8 cellular contexts compared by ENCODE assay signal in the genomic region with DNA sequence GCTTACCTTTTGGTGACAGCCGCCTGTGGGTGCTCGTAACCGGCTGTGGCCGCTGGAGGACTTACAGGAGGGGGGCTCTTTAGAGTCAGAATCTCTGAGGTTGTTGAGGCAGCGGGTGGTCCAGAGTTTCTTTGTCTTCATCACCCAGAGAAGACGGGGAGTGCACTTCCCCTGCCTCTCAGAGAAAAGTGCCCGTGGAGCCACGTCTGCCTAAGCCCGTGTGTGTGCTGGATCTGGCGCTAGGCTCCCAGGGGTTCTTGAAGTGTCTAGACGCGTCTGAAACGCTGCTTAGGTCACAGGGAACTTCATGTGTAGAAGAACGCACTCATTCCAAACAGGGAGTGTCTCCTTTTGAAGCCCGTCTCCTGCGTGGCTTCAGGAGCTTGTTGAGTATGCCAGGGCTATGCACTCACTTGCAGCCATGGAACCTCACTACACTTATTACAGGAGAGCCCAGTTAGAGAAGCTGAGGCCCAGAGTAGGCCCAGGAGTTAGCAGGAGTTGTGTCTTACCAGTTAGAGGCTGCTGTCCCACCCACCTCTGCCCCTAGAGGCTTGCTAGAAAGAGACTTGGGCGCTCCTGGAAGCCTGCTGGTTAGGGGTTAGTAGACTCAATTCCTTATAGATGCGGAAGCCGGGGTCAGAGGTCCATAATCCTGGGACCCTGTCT. TPM values are rescaled to one million over a fixed set of nuclear protein-coding genes. Genes with fewer than 3 reads are reported as not detected.
A peak's percentile ranks its signal among the peaks of the same experiment; 100 is the strongest.
DNase-seq lines count a peak whose midpoint lies in the region; ATAC-seq, FAIRE-seq and TF ChIP-seq lines count a peak whose summit lies in the region.

No MANE protein-coding gene starts in this region.

- peaks cover 11% of the 10 kb centered on the region; the same call in 1 of the 2 replicates for H3K4me1 ChIP-seq in HUES64 (ENCODE audit: insufficient read depth, low read length)
- peaks cover 13 to 30% of the 10 kb centered on the region in 2 experiments; a peak in 4 of 5 replicates for H3K4me1 ChIP-seq in K562 (replicated peaks in 1 of 2; ENCODE audit: control insufficient read depth in 2 of 2, insufficient read depth in 2 of 2, low read length in 2 of 2)
- H3K4me1 ChIP-seq in mesenchymal stem cell (ENCODE audit: control insufficient read depth, insufficient read depth, low read depth, low read length): peaks cover 22% of the 10 kb centered on the region
- peaks cover 30% of the 10 kb centered on the region for H3K4me1 ChIP-seq in vagina

- H3K27ac ChIP-seq in HUES64 (ENCODE audit: low read depth, low read length): no peak overlapping the region
- H3K27ac ChIP-seq in K562 (ENCODE audit: extremely low read depth, low read depth, low read length): no peak overlapping the region; the same call in 2 of the 3 replicates
- H3K27ac ChIP-seq in mesenchymal stem cell (ENCODE audit: low read length, poor library complexity, severe bottlenecking): no peak overlapping the region
- peak overlapping the region; percentile 78 for H3K27ac ChIP-seq in vagina

- intact Hi-C loops in K562 (cut with micrococcal nuclease): loop anchor here (5.0 kb wide), 2 partner anchors 56 to 96 kb away; a partner anchor contains a TSS
- intact Hi-C loops in vagina (cut with DNase I): loop anchor here (2.0 to 5.0 kb wide), 2 partner anchors 21 to 56 kb away; a partner anchor contains a TSS

- no peaks in the 10 kb centered on the region for H3K9me1 ChIP-seq in K562 (ENCODE audit: control insufficient read depth, insufficient read depth, low read length)

- TF ChIP-seq POLR2A in K562 (conservative IDR thresholded peaks at IDR 0.05): no peak
- no peak for TF ChIP-seq POLR2A in vagina (IDR thresholded peaks at IDR 0.05)

- H3K4me3 ChIP-seq in AG09309 (ENCODE audit: control insufficient read depth, low read depth, low read length) (peak overlapping the region; percentile 70), HUES64 (ENCODE audit: low read length) (peak overlapping the region; percentile 76), K562 (peak overlapping the region; percentile 87), mesenchymal stem cell (ENCODE audit: insufficient read depth in 1 of 2, low read depth in 1 of 2, low read length in 2 of 2) (peak overlapping the region; percentile 76 to 91), vagina (peak overlapping the region; percentile 69 to 97)

- no peak overlapping the region for H2AFZ ChIP-seq in K562 (ENCODE audit: low read depth, low read length)
- no peak overlapping the region for H2AFZ ChIP-seq in mesenchymal stem cell (ENCODE audit: low read depth, low read length)

- H3K79me1 ChIP-seq in mesenchymal stem cell (replicated peaks; ENCODE audit: low read length, poor library complexity, severe bottlenecking): peaks cover 31% of the 10 kb centered on the region

- DNase-seq in AG09309 (ENCODE audit: low read depth): no peak
- DNase-seq in K562 (ENCODE audit: extremely low read depth in 1 of 4, low spot score in 3 of 4): no peak
- peak; percentile 75 for DNase-seq in mesenchymal stem cell
- no peak for DNase-seq in vagina (ENCODE audit: extremely low spot score in 2 of 2)
- no peak for DNase-seq in HUDEP-2 (lab: John Stamatoyannopoulos, UW; ENCODE audit: unreplicated experiment in 76 of 76)
- no peak for DNase-seq in GM20000 (ENCODE audit: low spot score)

- no peak overlapping the region for H2AK5ac ChIP-seq in mesenchymal stem cell (ENCODE audit: low read length, severe bottlenecking)

- H2BK120ac ChIP-seq in mesenchymal stem cell (ENCODE audit: low read depth, low read length): no peak overlapping the region

- H3K9ac ChIP-seq in HUES64 (ENCODE audit: low read depth, low read length) (peak overlapping the region; percentile 68), K562 (ENCODE audit: insufficient read depth in 1 of 2, low read depth in 2 of 2, low read length in 2 of 2) (peak overlapping the region; percentile 76 to 97; a peak in 3 of 4 replicates), mesenchymal stem cell (ENCODE audit: low read length) (peak overlapping the region; percentile 79)

- H3K36me3 ChIP-seq in HUES64 (ENCODE audit: insufficient read depth, low read length): peaks cover 46% of the 10 kb centered on the region
- H3K36me3 ChIP-seq in K562 (ENCODE audit: control insufficient read depth, insufficient read depth, low read length): peaks cover 54% of the 10 kb centered on the region
- H3K36me3 ChIP-seq in mesenchymal stem cell (ENCODE audit: control insufficient read depth in 1 of 2, insufficient read depth in 2 of 2, low read depth in 1 of 2, low read length in 2 of 2): peaks cover 40 to 42% of the 10 kb centered on the region in 2 experiments
- peaks cover 0 to 43% of the 10 kb centered on the region in 2 donors for H3K36me3 ChIP-seq in vagina

- peaks cover 22% of the 10 kb centered on the region for H4K20me1 ChIP-seq in K562 (replicated peaks; ENCODE audit: control insufficient read depth, insufficient read depth, low read length)

- no peak overlapping the region for H3K4ac ChIP-seq in mesenchymal stem cell (ENCODE audit: low read depth in 1 of 2, low read length in 2 of 2)

- H4K91ac ChIP-seq in mesenchymal stem cell (ENCODE audit: low read length): no peak overlapping the region

- no peak overlapping the region for H3K23ac ChIP-seq in mesenchymal stem cell (ENCODE audit: low read length in 2 of 2)

- H3K27me3 ChIP-seq in HUES64 (ENCODE audit: insufficient read depth, low read length) (no peaks in the 10 kb centered on the region), K562 (ENCODE audit: control insufficient read depth in 2 of 2, insufficient read depth in 2 of 2, low read length in 2 of 2) (peaks cover 0 to 6% of the 10 kb centered on the region in 2 experiments; a peak in 2 of 5 replicates), mesenchymal stem cell (ENCODE audit: control insufficient read depth in 1 of 2, insufficient read depth in 1 of 2, low read length in 2 of 2) (peaks cover 12 to 17% of the 10 kb centered on the region in 2 experiments), vagina (no peaks in the 10 kb centered on the region)

- H3K4me2 ChIP-seq in K562 (ENCODE audit: insufficient read depth, low read length) (peak overlapping the region; percentile 85), mesenchymal stem cell (ENCODE audit: low read length, poor library complexity, severe bottlenecking) (peak overlapping the region; percentile 76)

- BruUV-seq in K562 (replicated peaks; lab: Mats Ljungman, UMichigan): TSS peak; percentile 33

- WGBS in HUES64: 38% methylated on average over 19 of the region's 19 CpGs
- WGBS in K562 (ENCODE audit: insufficient coverage, low coverage, missing lambda C conversion rate): 48% methylated on average over 19 of the region's 19 CpGs
- 39% methylated on average over 17 of the region's 19 CpGs for WGBS in mesenchymal stem cell

- TF ChIP-seq EP300 in K562 (IDR thresholded peaks at IDR 0.05; ENCODE audit: low read length): no peak

- H3K9me3 ChIP-seq in HUES64 (ENCODE audit: insufficient read depth, low read depth, low read length): no peaks in the 10 kb centered on the region
- H3K9me3 ChIP-seq in K562 (replicated peaks; ENCODE audit: control insufficient read depth, insufficient read depth, low read depth, low read length): no peaks in the 10 kb centered on the region
- no peaks in the 10 kb centered on the region for H3K9me3 ChIP-seq in mesenchymal stem cell (ENCODE audit: control insufficient read depth, low read length)
- no peaks in the 10 kb centered on the region for H3K9me3 ChIP-seq in vagina

- no peak for TF ChIP-seq RAD21 in K562 (CRISPR knock-in tag; conservative IDR thresholded peaks at IDR 0.05 in 1 of 2, IDR thresholded peaks at IDR 0.05 in 1 of 2)

- H2BK15ac ChIP-seq in mesenchymal stem cell (ENCODE audit: low read depth, poor library complexity, severe bottlenecking): no peak overlapping the region

- H3K18ac ChIP-seq in mesenchymal stem cell (ENCODE audit: low read depth in 1 of 2, low read length in 2 of 2): no peak overlapping the region

- TF ChIP-seq CTCF in AG09309 (IDR thresholded peaks at IDR 0.05; ENCODE audit: control insufficient read depth, insufficient read depth, low read depth, low read length, missing control alignments) (no peak), K562 (IDR thresholded peaks at IDR 0.05 in 2 of 3, conservative IDR thresholded peaks at IDR 0.05 in 1 of 3; ENCODE audit: insufficient read depth in 2 of 3, low read depth in 1 of 3, low read length in 3 of 3) (peak in 2 of 3 experiments; percentile 1 to 24; a peak in 1 of 6 replicates), vagina (IDR thresholded peaks at IDR 0.05) (no peak), GM20000 (IDR thresholded peaks at IDR 0.05; ENCODE audit: extremely low read depth, missing control alignments) (no peak)

- in situ Hi-C loops in K562 (cut with MboI): no loop called here

- peak overlapping the region in 1 of 2 experiments; percentile 41 for H3K14ac ChIP-seq in mesenchymal stem cell (ENCODE audit: low read length in 2 of 2)

- no peak for ATAC-seq in K562
- no peak for ATAC-seq in HG02840 (IDR thresholded peaks at IDR 0.05; ENCODE audit: low FRiP score, unreplicated experiment)

- POLR2A ChIA-PET in K562 (lab: Yijun Ruan, JAX): interaction anchor here (0.7 to 9.5 kb wide), 2 partner anchors 12 to 18 kb away, joined by 4 to 78 read pairs; no protein-coding TSS in a partner anchor

- FAIRE-seq in K562 (lab: Jason Lieb, UNC): peak; percentile 6

- H2BK12ac ChIP-seq in mesenchymal stem cell (ENCODE audit: low read length in 2 of 2): no peak overlapping the region

- peaks cover 34% of the 10 kb centered on the region for H3K79me2 ChIP-seq in K562 (ENCODE audit: control insufficient read depth, insufficient read depth, low read length)

- CTCF ChIA-PET in K562 (lab: Yijun Ruan, JAX; ENCODE audit: low intra/inter-chr PET ratio): no interaction called here

- no peak overlapping the region for H4K8ac ChIP-seq in mesenchymal stem cell (ENCODE audit: low read length)

- H2BK5ac ChIP-seq in mesenchymal stem cell (ENCODE audit: low read depth, low read length, poor library complexity, severe bottlenecking): no peak overlapping the region

RNA-seq across cellular contexts. Expression of a gene that starts 1.3 kb away (rescaled TPM):
- polyA plus RNA-seq in HUES64 (2013, experiment 1 of 2): 46.6 TPM
- 47.5 TPM for polyA plus RNA-seq in HUES64 (2013, experiment 2 of 2)
- total RNA-seq in K562 (2011; cell fraction: chromatin; rRNA removed; ENCODE audit: low replicate concordance): 47.0 and 71.4 TPM in 2 replicates
- 35.4 and 42.2 TPM in 2 replicates for total RNA-seq in K562 (2011; cell fraction: nucleolus; rRNA removed)
- 57.3 and 73.7 TPM in 2 replicates for total RNA-seq in K562 (2011; cell fraction: nucleoplasm; rRNA removed)
- total RNA-seq in K562 (2014; rRNA removed) (20.2 and 24.8 TPM in 2 replicates), K562 (2014; rRNA removed; fragmentation: Illumina TruSeq; extraction: Trizol) (12.8 and 13.1 TPM in 2 replicates), K562 (2015; rRNA removed; fragmentation: Illumina TruSeq; extraction: Trizol) (21.2 and 21.8 TPM in 2 replicates), K562 (2021) (32.7 and 36.0 TPM in 2 replicates), vagina (23.6 TPM)
- polyA plus RNA-seq in K562 (2011; rRNA removed) (22.6 and 25.8 TPM in 2 replicates), K562 (2014; fragmentation: Illumina TruSeq; extraction: Trizol) (19.5 and 25.0 TPM in 2 replicates), K562 (2014; fragmentation: Nextera tagmentation; extraction: Ambion mirVana) (under 1 TPM; 0.66 to 0.83 TPM), K562 (2014; rRNA removed) (26.5 and 27.8 TPM in 2 replicates)
- polyA plus RNA-seq in K562 (2011; cell fraction: cytosol; rRNA removed): 19.5 and 43.4 TPM in 2 replicates
- 40.4 and 59.2 TPM in 2 replicates for polyA plus RNA-seq in K562 (2011; cell fraction: nucleus; rRNA removed)
- polyA plus RNA-seq in K562 (2012): 25.9 and 36.4 TPM in 2 replicates
- 16.3 and 20.9 TPM in 2 replicates for polyA minus RNA-seq in K562 (2011; rRNA and poly(A)+ RNA removed)
- polyA minus RNA-seq in K562 (2011; cell fraction: cytosol; rRNA and poly(A)+ RNA removed): 13.7 and 20.2 TPM in 2 replicates
- polyA minus RNA-seq in K562 (2011; cell fraction: nucleus; rRNA and poly(A)+ RNA removed): 14.7 and 21.3 TPM in 2 replicates
- 32.2 TPM for polyA plus RNA-seq in mesenchymal stem cell (2013, experiment 1 of 2)
- polyA plus RNA-seq in mesenchymal stem cell (2013, experiment 2 of 2): 31.4 TPM

RNA-seq across cellular contexts. Expression of a gene that starts 19.6 kb away (rescaled TPM):
- polyA plus RNA-seq in HUES64 (2013, experiment 1 of 2): 304 TPM
- polyA plus RNA-seq in HUES64 (2013, experiment 2 of 2): 282 TPM
- 103 and 137 TPM in 2 replicates for total RNA-seq in K562 (2011; cell fraction: chromatin; rRNA removed; ENCODE audit: low replicate concordance)
- 121 and 134 TPM in 2 replicates for total RNA-seq in K562 (2011; cell fraction: nucleolus; rRNA removed)
- 107 and 114 TPM in 2 replicates for total RNA-seq in K562 (2011; cell fraction: nucleoplasm; rRNA removed)
- total RNA-seq in K562 (2014; rRNA removed) (490 and 510 TPM in 2 replicates), K562 (2014; rRNA removed; fragmentation: Illumina TruSeq; extraction: Trizol) (263 and 283 TPM in 2 replicates), K562 (2015; rRNA removed; fragmentation: Illumina TruSeq; extraction: Trizol) (289 and 308 TPM in 2 replicates), K562 (2021) (413 and 431 TPM in 2 replicates), vagina (319 TPM)
- polyA plus RNA-seq in K562 (2011; rRNA removed) (404 and 422 TPM in 2 replicates), K562 (2014; fragmentation: Illumina TruSeq; extraction: Trizol) (257 and 356 TPM in 2 replicates), K562 (2014; fragmentation: Nextera tagmentation; extraction: Ambion mirVana) (100 to 1,000 TPM; 303 to 393 TPM), K562 (2014; rRNA removed) (472 and 507 TPM in 2 replicates)
- 449 and 653 TPM in 2 replicates for polyA plus RNA-seq in K562 (2011; cell fraction: cytosol; rRNA removed)
- polyA plus RNA-seq in K562 (2011; cell fraction: nucleus; rRNA removed): 316 and 321 TPM in 2 replicates
- polyA plus RNA-seq in K562 (2012): 293 and 411 TPM in 2 replicates
- 166 and 211 TPM in 2 replicates for polyA minus RNA-seq in K562 (2011; rRNA and poly(A)+ RNA removed)
- polyA minus RNA-seq in K562 (2011; cell fraction: cytosol; rRNA and poly(A)+ RNA removed): 85.6 and 105 TPM in 2 replicates
- 46.9 and 66.2 TPM in 2 replicates for polyA minus RNA-seq in K562 (2011; cell fraction: nucleus; rRNA and poly(A)+ RNA removed)
- 378 TPM for polyA plus RNA-seq in mesenchymal stem cell (2013, experiment 1 of 2)
- 392 TPM for polyA plus RNA-seq in mesenchymal stem cell (2013, experiment 2 of 2)

RNA-seq across cellular contexts. Expression of a gene that starts 20.0 kb away (rescaled TPM):
- 11.1 TPM for polyA plus RNA-seq in HUES64 (2013, experiment 1 of 2)
- 12.2 TPM for polyA plus RNA-seq in HUES64 (2013, experiment 2 of 2)
- 73.1 and 90.7 TPM in 2 replicates for total RNA-seq in K562 (2011; cell fraction: chromatin; rRNA removed; ENCODE audit: low replicate concordance)
- 42.7 and 52.5 TPM in 2 replicates for total RNA-seq in K562 (2011; cell fraction: nucleolus; rRNA removed)
- 50.7 and 61.9 TPM in 2 replicates for total RNA-seq in K562 (2011; cell fraction: nucleoplasm; rRNA removed)
- 17.5 and 22.4 TPM in 2 replicates for total RNA-seq in K562 (2014; rRNA removed)
- 10.8 and 12.8 TPM in 2 replicates for total RNA-seq in K562 (2014; rRNA removed; fragmentation: Illumina TruSeq; extraction: Trizol)
- 15.1 and 15.2 TPM in 2 replicates for total RNA-seq in K562 (2015; rRNA removed; fragmentation: Illumina TruSeq; extraction: Trizol)
- total RNA-seq in K562 (2021): 21.1 and 21.3 TPM in 2 replicates
- 19.6 and 22.3 TPM in 2 replicates for polyA plus RNA-seq in K562 (2011; rRNA removed)
- 20.5 and 44.1 TPM in 2 replicates for polyA plus RNA-seq in K562 (2011; cell fraction: cytosol; rRNA removed)
- polyA plus RNA-seq in K562 (2011; cell fraction: nucleus; rRNA removed): 37.1 and 62.5 TPM in 2 replicates
- 15.5 and 18.1 TPM in 2 replicates for polyA plus RNA-seq in K562 (2012)
- 14.9 and 15.3 TPM in 2 replicates for polyA plus RNA-seq in K562 (2014; fragmentation: Illumina TruSeq; extraction: Trizol)
- 1 to 10 TPM; 2.7 to 3.0 TPM for polyA plus RNA-seq in K562 (2014; fragmentation: Nextera tagmentation; extraction: Ambion mirVana)
- polyA plus RNA-seq in K562 (2014; rRNA removed): 28.3 and 32.6 TPM in 2 replicates
- 7.9 and 11.9 TPM in 2 replicates for polyA minus RNA-seq in K562 (2011; rRNA and poly(A)+ RNA removed)
- polyA minus RNA-seq in K562 (2011; cell fraction: cytosol; rRNA and poly(A)+ RNA removed): 13.6 and 15.9 TPM in 2 replicates
- 21.1 and 22.5 TPM in 2 replicates for polyA minus RNA-seq in K562 (2011; cell fraction: nucleus; rRNA and poly(A)+ RNA removed)
- polyA plus RNA-seq in mesenchymal stem cell (2013, experiment 1 of 2): 7.1 TPM
- polyA plus RNA-seq in mesenchymal stem cell (2013, experiment 2 of 2): 6.1 TPM
- 25.3 TPM for total RNA-seq in vagina

RNA-seq across cellular contexts. Expression of a gene that starts 57.9 kb away (rescaled TPM):
- polyA plus RNA-seq in HUES64 (2013, experiment 1 of 2): 17.4 TPM
- polyA plus RNA-seq in HUES64 (2013, experiment 2 of 2): 19.0 TPM
- total RNA-seq in K562 (2011; cell fraction: chromatin; rRNA removed; ENCODE audit: low replicate concordance): 55.2 and 60.4 TPM in 2 replicates
- 24.2 and 29.5 TPM in 2 replicates for total RNA-seq in K562 (2011; cell fraction: nucleolus; rRNA removed)
- 37.6 and 39.3 TPM in 2 replicates for total RNA-seq in K562 (2011; cell fraction: nucleoplasm; rRNA removed)
- 5.3 and 6.7 TPM in 2 replicates for total RNA-seq in K562 (2014; rRNA removed)
- 5.7 and 7.1 TPM in 2 replicates for total RNA-seq in K562 (2014; rRNA removed; fragmentation: Illumina TruSeq; extraction: Trizol)
- 5.6 and 7.8 TPM in 2 replicates for total RNA-seq in K562 (2015; rRNA removed; fragmentation: Illumina TruSeq; extraction: Trizol)
- total RNA-seq in K562 (2021): 20.4 and 28.3 TPM in 2 replicates
- polyA plus RNA-seq in K562 (2011; rRNA removed): 3.6 and 3.9 TPM in 2 replicates
- polyA plus RNA-seq in K562 (2011; cell fraction: cytosol; rRNA removed): 3.1 and 9.7 TPM in 2 replicates
- polyA plus RNA-seq in K562 (2011; cell fraction: nucleus; rRNA removed): 7.7 and 13.2 TPM in 2 replicates
- polyA plus RNA-seq in K562 (2012): 10.2 and 14.4 TPM in 2 replicates
- polyA plus RNA-seq in K562 (2014; fragmentation: Illumina TruSeq; extraction: Trizol): 12.4 and 14.6 TPM in 2 replicates
- polyA plus RNA-seq in K562 (2014; fragmentation: Nextera tagmentation; extraction: Ambion mirVana): under 1 TPM; 0.44 to 0.48 TPM
- polyA plus RNA-seq in K562 (2014; rRNA removed): 11.5 and 11.6 TPM in 2 replicates
- 5.4 and 5.6 TPM in 2 replicates for polyA minus RNA-seq in K562 (2011; rRNA and poly(A)+ RNA removed)
- polyA minus RNA-seq in K562 (2011; cell fraction: cytosol; rRNA and poly(A)+ RNA removed): 16.1 and 22.1 TPM in 2 replicates
- 6.1 and 8.2 TPM in 2 replicates for polyA minus RNA-seq in K562 (2011; cell fraction: nucleus; rRNA and poly(A)+ RNA removed)
- polyA plus RNA-seq in mesenchymal stem cell (2013, experiment 1 of 2): 9.1 TPM
- 6.2 TPM for polyA plus RNA-seq in mesenchymal stem cell (2013, experiment 2 of 2)
- total RNA-seq in vagina: 9.6 TPM

RNA-seq across cellular contexts. Expression of a gene that starts 59.2 kb away (rescaled TPM):
- 17.8 TPM for polyA plus RNA-seq in HUES64 (2013, experiment 1 of 2)
- 16.5 TPM for polyA plus RNA-seq in HUES64 (2013, experiment 2 of 2)
- total RNA-seq in K562 (2011; cell fraction: chromatin; rRNA removed; ENCODE audit: low replicate concordance): 78.3 and 113 TPM in 2 replicates
- total RNA-seq in K562 (2011; cell fraction: nucleolus; rRNA removed): 67.9 and 70.7 TPM in 2 replicates
- 77.2 and 104 TPM in 2 replicates for total RNA-seq in K562 (2011; cell fraction: nucleoplasm; rRNA removed)
- total RNA-seq in K562 (2014; rRNA removed) (44.6 and 63.8 TPM in 2 replicates), K562 (2014; rRNA removed; fragmentation: Illumina TruSeq; extraction: Trizol) (21.5 and 21.7 TPM in 2 replicates), K562 (2015; rRNA removed; fragmentation: Illumina TruSeq; extraction: Trizol) (39.6 and 44.5 TPM in 2 replicates), K562 (2021) (65.1 and 67.5 TPM in 2 replicates), vagina (13.3 TPM)
- polyA plus RNA-seq in K562 (2011; rRNA removed) (32.3 and 33.1 TPM in 2 replicates), K562 (2014; fragmentation: Illumina TruSeq; extraction: Trizol) (53.9 and 66.5 TPM in 2 replicates), K562 (2014; fragmentation: Nextera tagmentation; extraction: Ambion mirVana) (1 to 10 TPM; 8.7 to 9.3 TPM), K562 (2014; rRNA removed) (58.9 and 67.2 TPM in 2 replicates)
- polyA plus RNA-seq in K562 (2011; cell fraction: cytosol; rRNA removed): 43.6 and 66.7 TPM in 2 replicates
- polyA plus RNA-seq in K562 (2011; cell fraction: nucleus; rRNA removed): 27.6 and 41.4 TPM in 2 replicates
- 35.8 and 52.8 TPM in 2 replicates for polyA plus RNA-seq in K562 (2012)
- 20.0 and 26.4 TPM in 2 replicates for polyA minus RNA-seq in K562 (2011; rRNA and poly(A)+ RNA removed)
- polyA minus RNA-seq in K562 (2011; cell fraction: cytosol; rRNA and poly(A)+ RNA removed): 21.5 and 30.5 TPM in 2 replicates
- polyA minus RNA-seq in K562 (2011; cell fraction: nucleus; rRNA and poly(A)+ RNA removed): 14.5 and 18.4 TPM in 2 replicates
- 27.8 TPM for polyA plus RNA-seq in mesenchymal stem cell (2013, experiment 1 of 2)
- 26.3 TPM for polyA plus RNA-seq in mesenchymal stem cell (2013, experiment 2 of 2)

Comparison
In these comparisons a context has a peak if more than half of its experiments do, and no peak if none do; other contexts are left out.
1. CTCF ChIP-seq: peak in K562 (2 of 3); none in AG09309 (single experiment), vagina (0 of 3) and GM20000 (single experiment).
2. Peak in every context shown above with its lines, with median percentiles within 50 percentile points of each other: H3K4me3 ChIP-seq and H3K9ac ChIP-seq.